Comparison of ENCODE assay signal across 8 cellular contexts in genomic region chr14:89199357-89199756, GRCh38.
DNase-seq lines count a peak whose midpoint lies in the region; ATAC-seq and TF ChIP-seq lines count a peak whose summit lies in the region.
"Not testable (repeated sequence)": the region's sequence is repeated elsewhere in the genome, so short reads cannot be mapped to it uniquely, and the experiment has no call there.

No MANE protein-coding gene starts in this region.

- not testable (repeated sequence) for H3K27me3 ChIP-seq in H9 (ENCODE audit: insufficient read depth, low read length); SJCRH30; ectodermal cell (ENCODE audit: control insufficient read depth, insufficient read depth, low read length, poor library complexity, severe bottlenecking); mucosa of stomach (ENCODE audit: control insufficient read depth, insufficient read depth, low read length); neutrophil

- not testable (repeated sequence) for H3K4me1 ChIP-seq in H9 (ENCODE audit: insufficient read depth, low read length); ectodermal cell (ENCODE audit: control insufficient read depth, insufficient read depth, low read length); mucosa of stomach (ENCODE audit: control insufficient read depth, insufficient read depth, low read length)
- H3K4me1 ChIP-seq in SJCRH30 (peaks cover 25% of the 10 kb centered on the region), neutrophil (ENCODE audit: control insufficient read depth in 1 of 2, insufficient read depth in 1 of 2, low read depth in 1 of 2, low read length in 1 of 2) (peaks cover 8 to 18% of the 10 kb centered on the region in 2 experiments)

- H4K5ac ChIP-seq in H9 (ENCODE audit: insufficient read length, low read depth, low read length): not testable (repeated sequence)

- not testable (repeated sequence) for H3K79me1 ChIP-seq in H9 (ENCODE audit: insufficient read depth, low read depth, low read length, poor library complexity, severe bottlenecking)

- not testable (repeated sequence) for H3K4me3 Mint-ChIP-seq in H9; activated T-cell treated with anti-CD3 and anti-CD28 coated beads, Interleukin-2, amount 50 U/mL, for 4 hours; stimulated activated memory B cell treated with anti-CD40 and anti-IgM and Interleukin-4, amounts not matched to agents 10 μg/mL and 1 μg/mL and 100 μg/mL, for 72 hours

- not testable (repeated sequence) for H2BK120ac ChIP-seq in H9 (ENCODE audit: low read depth, low read length, poor library complexity, severe bottlenecking)

- not testable (repeated sequence) for H4K91ac ChIP-seq in H9 (ENCODE audit: insufficient read length, low read depth, low read length)

- not testable (repeated sequence) for H2BK15ac ChIP-seq in H9 (ENCODE audit: low read depth, low read length)

- H3T11ph ChIP-seq in H9 (ENCODE audit: low read length): not testable (repeated sequence)

- not testable (repeated sequence) for H2AFZ ChIP-seq in H9 (ENCODE audit: low read length)

- H3K23ac ChIP-seq in H9 (ENCODE audit: insufficient read length, low read depth, low read length): not testable (repeated sequence)

- H2AK5ac ChIP-seq in H9 (ENCODE audit: insufficient read length, low read length): not testable (repeated sequence)

- not testable (repeated sequence) for H3K9me3 ChIP-seq in H9 (ENCODE audit: control insufficient read depth, low read depth, low read length); SJCRH30 (replicated peaks); ectodermal cell (ENCODE audit: control insufficient read depth, low read length); mucosa of stomach (ENCODE audit: control insufficient read depth, low read length); neutrophil

- WGBS in H9 (ENCODE audit: extremely low coverage, insufficient read length, low lambda C conversion rate): no CpG with 5 or more reads among the region's 3 CpGs
- 95 to 98% methylated on average over 2 to 3 of the region's 3 CpGs for WGBS in ectodermal cell, 2 experiments

- H3K9ac ChIP-seq in H9 (ENCODE audit: extremely low read depth, insufficient read length, low read length): not testable (repeated sequence)
- H3K9ac ChIP-seq in mucosa of stomach (ENCODE audit: low read length): peak overlapping the region; percentile 22

- H2BK5ac ChIP-seq in H9 (ENCODE audit: insufficient read length, low read length): not testable (repeated sequence)

- H3K56ac ChIP-seq in H9 (ENCODE audit: insufficient read length, low read depth, low read length): not testable (repeated sequence)

- H2BK12ac ChIP-seq in H9 (ENCODE audit: insufficient read length, low read depth, low read length): not testable (repeated sequence)

- not testable (repeated sequence) for H3K4ac ChIP-seq in H9 (ENCODE audit: low read depth, low read length)

- not testable (repeated sequence) for H4K8ac ChIP-seq in H9 (replicated peaks; ENCODE audit: insufficient read length, low read depth, low read length)

- not testable (repeated sequence) for H3K23me2 ChIP-seq in H9 (ENCODE audit: insufficient read length, low read depth, low read length, poor library complexity, severe bottlenecking)

- peak; percentile 56 to 57 for ATAC-seq in activated T-cell treated with anti-CD3 and anti-CD28 coated beads, Interleukin-2, amount 50 U/mL, for 4 hours
- ATAC-seq in activated naive CD4-positive, alpha-beta T cell treated with anti-CD3 and anti-CD28 coated beads, Interleukin-2, amount 50 U/mL, for 72 hours: peak; percentile 66 to 71
- ATAC-seq in stimulated activated memory B cell treated with anti-CD40 and anti-IgM and Interleukin-4, amounts not matched to agents 10 μg/mL and 1 μg/mL and 100 μg/mL, for 72 hours: not testable (repeated sequence)

- not testable (repeated sequence) for H2BK20ac ChIP-seq in H9 (ENCODE audit: low read depth, low read length, poor library complexity, severe bottlenecking)

- H3K36me3 Mint-ChIP-seq in H9 (ENCODE audit: insufficient read depth in 1 of 3, low read depth in 3 of 3): peaks cover 4 to 29% (median 7%) of the 10 kb centered on the region in 3 experiments; a peak in 6 of 7 replicates
- H3K36me3 Mint-ChIP-seq in activated T-cell treated with anti-CD3 and anti-CD28 coated beads, Interleukin-2, amount 50 U/mL, for 4 hours (ENCODE audit: insufficient read depth): peaks cover 28% of the 10 kb centered on the region
- peaks cover 22 to 56% of the 10 kb centered on the region in 2 donors for H3K36me3 Mint-ChIP-seq in activated naive CD4-positive, alpha-beta T cell treated with anti-CD3 and anti-CD28 coated beads, Interleukin-2, amount 50 U/mL, for 72 hours
- H3K36me3 Mint-ChIP-seq in stimulated activated memory B cell treated with anti-CD40 and anti-IgM and Interleukin-4, amounts not matched to agents 10 μg/mL and 1 μg/mL and 100 μg/mL, for 72 hours: peaks cover 46% of the 10 kb centered on the region

- peak overlapping the region; percentile 37 for H3K4me3 ChIP-seq in SJCRH30
- not testable (repeated sequence) for H3K4me3 ChIP-seq in ectodermal cell (ENCODE audit: insufficient read depth, low read depth, low read length); mucosa of stomach (ENCODE audit: low read length); neutrophil (ENCODE audit: low read depth in 1 of 2, low read length in 1 of 2)

- not testable (repeated sequence) for H4K20me1 ChIP-seq in H9 (ENCODE audit: control insufficient read depth, insufficient read depth, insufficient read length)

- H3K4me1 Mint-ChIP-seq in H9: peaks cover 21 to 30% of the 10 kb centered on the region in 2 experiments
- H3K4me1 Mint-ChIP-seq in activated T-cell treated with anti-CD3 and anti-CD28 coated beads, Interleukin-2, amount 50 U/mL, for 4 hours (ENCODE audit: low read depth): peaks cover 49% of the 10 kb centered on the region
- peaks cover 57% of the 10 kb centered on the region for H3K4me1 Mint-ChIP-seq in stimulated activated memory B cell treated with anti-CD40 and anti-IgM and Interleukin-4, amounts not matched to agents 10 μg/mL and 1 μg/mL and 100 μg/mL, for 72 hours

- not testable (repeated sequence) for H3K9me3 Mint-ChIP-seq in H9; activated T-cell treated with anti-CD3 and anti-CD28 coated beads, Interleukin-2, amount 50 U/mL, for 4 hours; stimulated activated memory B cell treated with anti-CD40 and anti-IgM and Interleukin-4, amounts not matched to agents 10 μg/mL and 1 μg/mL and 100 μg/mL, for 72 hours
- peaks cover 5 to 16% of the 10 kb centered on the region in 2 donors for H3K9me3 Mint-ChIP-seq in activated naive CD4-positive, alpha-beta T cell treated with anti-CD3 and anti-CD28 coated beads, Interleukin-2, amount 50 U/mL, for 72 hours

- H3K14ac ChIP-seq in H9 (ENCODE audit: insufficient read depth, low read length): not testable (repeated sequence)

- not testable (repeated sequence) for H3K36me3 ChIP-seq in SJCRH30; ectodermal cell (ENCODE audit: control insufficient read depth, insufficient read depth, low read length); mucosa of stomach (ENCODE audit: control insufficient read depth, insufficient read depth, low read length); neutrophil

- H3K27me3 Mint-ChIP-seq in H9 (ENCODE audit: low read depth); activated T-cell treated with anti-CD3 and anti-CD28 coated beads, Interleukin-2, amount 50 U/mL, for 4 hours (ENCODE audit: low read depth); stimulated activated memory B cell treated with anti-CD40 and anti-IgM and Interleukin-4, amounts not matched to agents 10 μg/mL and 1 μg/mL and 100 μg/mL, for 72 hours: not testable (repeated sequence)

- H3K27ac ChIP-seq in H9 (ENCODE audit: insufficient read length, low read depth, low read length): not testable (repeated sequence)
- peak overlapping the region; percentile 98 for H3K27ac ChIP-seq in SJCRH30
- H3K27ac ChIP-seq in ectodermal cell (ENCODE audit: insufficient read depth, low read depth, low read length, poor library complexity, severe bottlenecking): peak overlapping the region; percentile 47
- H3K27ac ChIP-seq in neutrophil: peak overlapping the region; percentile 24

- not testable (repeated sequence) for DNase-seq in H9; activated T-cell treated with anti-CD3 and anti-CD28 coated beads, Interleukin-2, amount 50 U/mL, for 4 hours; activated naive CD4-positive, alpha-beta T cell treated with anti-CD3 and anti-CD28 coated beads, Interleukin-2, amount 50 U/mL, for 72 hours (ENCODE audit: low spot score in 2 of 2)
- DNase-seq in SJCRH30: peak; percentile 56 to 76

- not testable (repeated sequence) for H3K18ac ChIP-seq in H9 (ENCODE audit: insufficient read length, low read depth, low read length)

- not testable (repeated sequence) for H3K79me2 ChIP-seq in H9 (ENCODE audit: insufficient read depth, low read length)

- TF ChIP-seq CTCF in H9 (conservative IDR thresholded peaks at IDR 0.05); neutrophil (IDR thresholded peaks at IDR 0.05): not testable (repeated sequence)

- 0 out of 7 replicates have a peak overlapping the region, but pooled peaks of 2 of the 3 experiments have one; percentile 2 to 6 for H3K27ac Mint-ChIP-seq in H9
- peak overlapping the region; percentile 38 to 44 for H3K27ac Mint-ChIP-seq in activated naive CD4-positive, alpha-beta T cell treated with anti-CD3 and anti-CD28 coated beads, Interleukin-2, amount 50 U/mL, for 72 hours
- peak overlapping the region; percentile 23 for H3K27ac Mint-ChIP-seq in stimulated activated memory B cell treated with anti-CD40 and anti-IgM and Interleukin-4, amounts not matched to agents 10 μg/mL and 1 μg/mL and 100 μg/mL, for 72 hours

- H3K4me2 ChIP-seq in H9 (ENCODE audit: insufficient read depth, insufficient read length, low read length): not testable (repeated sequence)
